Comparison of ENCODE assay signal across 14 cellular contexts in genomic region chr3:183812746-183813445, GRCh38. TPM values are rescaled to one million over a fixed set of nuclear protein-coding genes. Genes with fewer than 3 reads are reported as not detected.
DNase-seq lines count a peak whose midpoint lies in the region; ATAC-seq and TF ChIP-seq lines count a peak whose summit lies in the region.
"Had no signal": no experiment of that assay in that cellular context is flagged by ENCODE, and none has a peak within 500 bp of the region (broad histone marks: within the 10 kb centered on the region; RNA-seq: fewer than 3 reads in every experiment).

No MANE protein-coding gene starts in this region.

- peaks cover 55% of the 10 kb centered on the region for H3K36me3 ChIP-seq in RWPE2 (ENCODE audit: low read depth)

- H3K4me3 ChIP-seq in RWPE2 (ENCODE audit: severe bottlenecking), result no peak overlapping the region

- peak overlapping the region; percentile 60 for H3K27ac Mint-ChIP-seq in activated naive CD4-positive, alpha-beta T cell treated with anti-CD3 and anti-CD28 coated beads for 36 hours
- no peak overlapping the region for H3K27ac Mint-ChIP-seq in activated naive CD4-positive, alpha-beta T cell treated with anti-CD3 and anti-CD28 coated beads, Interleukin-2, amount 10 ng/mL, durations not matched to agents 7 days and 5 days

- H3K4me1 Mint-ChIP-seq in activated naive CD4-positive, alpha-beta T cell treated with anti-CD3 and anti-CD28 coated beads for 36 hours (ENCODE audit: low read depth), result peaks cover 4% of the 10 kb centered on the region
- H3K4me1 Mint-ChIP-seq in activated naive CD4-positive, alpha-beta T cell treated with anti-CD3 and anti-CD28 coated beads, Interleukin-2, amount 10 ng/mL, durations not matched to agents 7 days and 5 days, result peaks cover 19% of the 10 kb centered on the region

- H3K9me3 ChIP-seq in RWPE2 (ENCODE audit: severe bottlenecking), result no peaks in the 10 kb centered on the region

- peaks cover 15% of the 10 kb centered on the region for H3K4me1 ChIP-seq in RWPE2 (ENCODE audit: insufficient read depth, poor library complexity, severe bottlenecking)

- H3K27ac ChIP-seq in RWPE2 (ENCODE audit: poor library complexity, severe bottlenecking), result peak overlapping the region; percentile 31
- H3K27ac ChIP-seq: KMS-11 had no signal

- ATAC-seq in RWPE2 (ENCODE audit: low read depth) (peak; percentile 63), esophagus mucosa (peak; percentile 71), sciatic nerve (no peak)

- no peaks in the 10 kb centered on the region for H3K9me3 Mint-ChIP-seq in activated naive CD4-positive, alpha-beta T cell treated with anti-CD3 and anti-CD28 coated beads for 36 hours
- no peaks in the 10 kb centered on the region for H3K9me3 Mint-ChIP-seq in activated naive CD4-positive, alpha-beta T cell treated with anti-CD3 and anti-CD28 coated beads, Interleukin-2, amount 10 ng/mL, durations not matched to agents 7 days and 5 days

- H3K27me3 Mint-ChIP-seq in activated naive CD4-positive, alpha-beta T cell treated with anti-CD3 and anti-CD28 coated beads for 36 hours (ENCODE audit: low read depth), result no peaks in the 10 kb centered on the region
- no peaks in the 10 kb centered on the region for H3K27me3 Mint-ChIP-seq in activated naive CD4-positive, alpha-beta T cell treated with anti-CD3 and anti-CD28 coated beads, Interleukin-2, amount 10 ng/mL, durations not matched to agents 7 days and 5 days

- no peak for TF ChIP-seq CTCF in RWPE2 (IDR thresholded peaks at IDR 0.05; ENCODE audit: poor library complexity, severe bottlenecking)

- CTCF ChIA-PET in activated naive CD4-positive, alpha-beta T cell treated with anti-CD3 and anti-CD28 coated beads for 36 hours (lab: Charles Lee), result interaction anchor here (0.6 to 0.7 kb wide), 2 partner anchors 15 to 215 kb away, joined by 3 to 4 read pairs; no protein-coding TSS in a partner anchor
- CTCF ChIA-PET in activated naive CD4-positive, alpha-beta T cell treated with anti-CD3 and anti-CD28 coated beads, Interleukin-2, amount 10 ng/mL, durations not matched to agents 7 days and 5 days (lab: Charles Lee), result no interaction called here

- no peak for DNase-seq in activated naive CD4-positive, alpha-beta T cell treated with anti-CD3 and anti-CD28 coated beads for 36 hours
- DNase-seq in activated naive CD4-positive, alpha-beta T cell treated with anti-CD3 and anti-CD28 coated beads, Interleukin-2, amount 10 ng/mL, durations not matched to agents 7 days and 5 days, result no peak
- no peak for DNase-seq in RWPE2 (ENCODE audit: low spot score)
- peak; percentile 81 for DNase-seq in putamen (ENCODE audit: low spot score)
- no peak for DNase-seq in sciatic nerve (ENCODE audit: low spot score)
- no peak for DNase-seq in HCEC 1CT
- no peak for DNase-seq in amniotic stem cell (lab: John Stamatoyannopoulos, UW)
- DNase-seq: ACHN; activated CD4-positive, CD25-positive, alpha-beta regulatory T cell; activated gamma-delta T cell; GF-D8; NCI-H2081 treated with DMSO at 0.1 percent for 48 hours had no signal

- H3K27me3 ChIP-seq in RWPE2 (ENCODE audit: insufficient read depth, poor library complexity, severe bottlenecking), result no peaks in the 10 kb centered on the region

- H3K4me3 Mint-ChIP-seq in activated naive CD4-positive, alpha-beta T cell treated with anti-CD3 and anti-CD28 coated beads for 36 hours, result no peak overlapping the region
- no peak overlapping the region for H3K4me3 Mint-ChIP-seq in activated naive CD4-positive, alpha-beta T cell treated with anti-CD3 and anti-CD28 coated beads, Interleukin-2, amount 10 ng/mL, durations not matched to agents 7 days and 5 days

- H3K36me3 Mint-ChIP-seq in activated naive CD4-positive, alpha-beta T cell treated with anti-CD3 and anti-CD28 coated beads for 36 hours (ENCODE audit: low read depth), result peaks cover 25% of the 10 kb centered on the region
- H3K36me3 Mint-ChIP-seq in activated naive CD4-positive, alpha-beta T cell treated with anti-CD3 and anti-CD28 coated beads, Interleukin-2, amount 10 ng/mL, durations not matched to agents 7 days and 5 days, result peaks cover 28% of the 10 kb centered on the region

- intact Hi-C loops in activated naive CD4-positive, alpha-beta T cell treated with anti-CD3 and anti-CD28 coated beads for 36 hours (cut with micrococcal nuclease), result no loop called here
- intact Hi-C loops in sciatic nerve (cut with DNase I), result no loop called here

RNA-seq across cellular contexts. Expression of gene MAP6D1, which starts 12.5 kb away (rescaled TPM):
- total RNA-seq in activated naive CD4-positive, alpha-beta T cell treated with anti-CD3 and anti-CD28 coated beads for 36 hours, result 1 to 10 TPM; 1.1 to 1.4 TPM
- total RNA-seq in esophagus mucosa (2.0 TPM), sciatic nerve (1.1 TPM)
